In the genomic region with DNA sequence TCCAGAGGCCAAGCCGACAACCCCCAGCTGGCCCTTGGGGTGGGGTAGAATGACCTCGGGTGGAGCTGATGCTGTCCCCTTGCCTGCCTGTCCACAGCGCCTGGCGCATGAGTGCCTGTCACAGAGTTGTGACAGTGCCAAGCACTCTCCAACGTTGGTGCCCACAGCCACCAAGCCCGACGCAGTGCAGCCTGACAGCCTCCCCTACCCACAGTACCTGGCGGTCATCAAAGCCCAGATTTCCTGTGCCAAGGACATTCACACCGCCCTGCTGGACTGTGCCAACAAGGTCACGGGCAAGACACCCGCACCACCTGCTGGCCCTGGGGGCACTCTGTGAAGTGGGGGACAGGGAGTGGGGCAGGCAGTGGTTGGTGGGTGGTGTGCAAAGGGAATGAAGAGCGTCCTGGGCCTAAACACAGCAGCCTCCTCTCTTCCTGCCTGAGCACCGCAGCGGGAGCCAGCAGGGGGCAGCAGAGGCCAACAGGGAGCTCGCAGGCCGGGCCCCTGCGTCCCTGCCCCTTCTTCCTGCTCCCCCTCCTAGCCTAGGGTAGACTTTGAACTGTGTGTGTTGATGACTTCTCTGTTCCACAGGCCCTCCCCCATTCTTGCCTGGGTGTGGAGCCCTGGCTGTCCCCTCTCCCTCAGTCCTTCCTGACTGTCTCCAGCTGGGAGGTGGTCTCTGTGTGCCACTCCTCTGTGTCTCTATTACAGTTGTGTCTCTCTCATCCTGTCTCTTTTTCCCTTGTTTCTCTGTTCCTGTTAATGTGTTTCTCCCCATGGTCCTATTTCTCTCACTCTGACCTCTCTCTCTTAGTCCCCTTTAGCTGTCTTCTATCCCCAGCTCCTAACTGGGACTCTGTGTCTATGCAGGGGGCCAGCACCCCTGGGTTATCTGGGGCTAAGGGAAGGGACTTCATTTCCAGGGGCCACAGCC, we compare ENCODE assay signal across 8 cellular contexts. TPM values are rescaled to one million over a fixed set of nuclear protein-coding genes. Genes with fewer than 3 reads are reported as not detected.
A peak's percentile ranks its signal among the peaks of the same experiment; 100 is the strongest.
DNase-seq lines count a peak whose midpoint lies in the region; ATAC-seq and TF ChIP-seq lines count a peak whose summit lies in the region.

No MANE protein-coding gene starts in this region.

- H3K9me2 ChIP-seq in neural cell (ENCODE audit: insufficient read depth, low read length): no peaks in the 10 kb centered on the region

- no peak for TF ChIP-seq EP300 in neural cell (conservative IDR thresholded peaks at IDR 0.05; ENCODE audit: poor library complexity, severe bottlenecking)

- H3K4me1 ChIP-seq in stomach smooth muscle (ENCODE audit: control insufficient read depth, insufficient read depth, low read length): peaks cover 36% of the 10 kb centered on the region

- no peaks in the 10 kb centered on the region for H3K36me3 ChIP-seq in neural cell (ENCODE audit: insufficient read depth, low read length)
- peaks cover 15 to 19% of the 10 kb centered on the region in 2 donors for H3K36me3 ChIP-seq in stomach smooth muscle (ENCODE audit: control insufficient read depth in 2 of 2, insufficient read depth in 2 of 2, low read length in 2 of 2)

- peak; percentile 48; the same call in 1 of the 2 replicates for TF ChIP-seq POLR2A in Raji (IDR thresholded peaks at IDR 0.05; ENCODE audit: insufficient read depth, low read depth, low read length)

- TF ChIP-seq RAD21 in neural cell (conservative IDR thresholded peaks at IDR 0.05): peak; percentile 78

- no peak overlapping the region for H2AFZ ChIP-seq in neural cell (ENCODE audit: low read depth, low read length)

- no peak overlapping the region for H3K27ac ChIP-seq in neural cell (ENCODE audit: low read length)
- H3K27ac ChIP-seq in stomach smooth muscle (ENCODE audit: low read length): peak overlapping the region; percentile 92

- H3K4me2 ChIP-seq in neural cell (ENCODE audit: low read length): no peak overlapping the region

- no peaks in the 10 kb centered on the region for H3F3A ChIP-seq in neural cell (ENCODE audit: insufficient read depth, low read length, poor library complexity, severe bottlenecking)

- H3K27me3 ChIP-seq in neural cell (ENCODE audit: insufficient read depth, low read depth, low read length): no peaks in the 10 kb centered on the region
- H3K27me3 ChIP-seq in stomach smooth muscle (ENCODE audit: control insufficient read depth in 1 of 2, insufficient read depth in 2 of 2, low read length in 2 of 2): no peaks in the 10 kb centered on the region

- intact Hi-C loops in activated T-helper 2 cell treated with anti-CD3 and anti-CD28 coated beads, Interferon-gamma antibody, Interleukin-2, Interleukin-4, amounts not matched to agents 10 μg/mL and 5 μg/mL and 100 μg/mL, durations not matched to agents 14 hours and 24 hours and 36 hours (cut with micrococcal nuclease): loop anchor here (1.0 to 5.0 kb wide), 2 partner anchors 15 to 135 kb away; a partner anchor contains a TSS

- TF ChIP-seq CTCF in AG09309 (IDR thresholded peaks at IDR 0.05; ENCODE audit: control insufficient read depth, insufficient read depth, low read depth, low read length, missing control alignments): peak; percentile 98
- TF ChIP-seq CTCF in neural cell (IDR thresholded peaks at IDR 0.05; ENCODE audit: poor library complexity, severe bottlenecking): peak; percentile 82

- H3K9me3 Mint-ChIP-seq in activated T-helper 2 cell treated with anti-CD3 and anti-CD28 coated beads, Interferon-gamma antibody, Interleukin-2, Interleukin-4, amounts not matched to agents 10 μg/mL and 5 μg/mL and 100 μg/mL, durations not matched to agents 14 hours and 24 hours and 36 hours: no peaks in the 10 kb centered on the region

- H3K79me2 ChIP-seq in neural cell (replicated peaks; ENCODE audit: insufficient read depth, low read length): peaks cover 3% of the 10 kb centered on the region

- H3K9me3 ChIP-seq in neural cell (ENCODE audit: low read length) (no peaks in the 10 kb centered on the region), stomach smooth muscle (ENCODE audit: control insufficient read depth in 2 of 2, low read length in 2 of 2) (no peaks in the 10 kb centered on the region)

- no peaks in the 10 kb centered on the region for H3K27me3 Mint-ChIP-seq in activated T-helper 2 cell treated with anti-CD3 and anti-CD28 coated beads, Interferon-gamma antibody, Interleukin-2, Interleukin-4, amounts not matched to agents 10 μg/mL and 5 μg/mL and 100 μg/mL, durations not matched to agents 14 hours and 24 hours and 36 hours (ENCODE audit: low read depth)

- H3K27ac Mint-ChIP-seq in activated T-helper 2 cell treated with anti-CD3 and anti-CD28 coated beads, Interferon-gamma antibody, Interleukin-2, Interleukin-4, amounts not matched to agents 10 μg/mL and 5 μg/mL and 100 μg/mL, durations not matched to agents 14 hours and 24 hours and 36 hours: peak overlapping the region; percentile 83

- H3K9ac ChIP-seq in neural cell (ENCODE audit: low read length): no peak overlapping the region
- peak overlapping the region; percentile 36 to 55 for H3K9ac ChIP-seq in stomach smooth muscle (ENCODE audit: low read length in 2 of 2)

- DNase-seq in AG09309 (ENCODE audit: low read depth) (no peak), Kasumi-1 (lab: John Stamatoyannopoulos, UW) (peak; percentile 94 to 96), fibroblast of peridontal ligament (ENCODE audit: extremely low read depth) (peak; percentile 75)
- peak; percentile 87 for DNase-seq in activated T-helper 2 cell treated with anti-CD3 and anti-CD28 coated beads, Interferon-gamma antibody, Interleukin-2, Interleukin-4, amounts not matched to agents 10 μg/mL and 5 μg/mL and 100 μg/mL, durations not matched to agents 14 hours and 24 hours and 36 hours (ENCODE audit: low spot score)

- H4K20me1 ChIP-seq in neural cell (ENCODE audit: insufficient read depth): no peaks in the 10 kb centered on the region

- peaks cover 36% of the 10 kb centered on the region for H3K36me3 Mint-ChIP-seq in activated T-helper 2 cell treated with anti-CD3 and anti-CD28 coated beads, Interferon-gamma antibody, Interleukin-2, Interleukin-4, amounts not matched to agents 10 μg/mL and 5 μg/mL and 100 μg/mL, durations not matched to agents 14 hours and 24 hours and 36 hours (ENCODE audit: low read depth)

- peak; percentile 54 for ATAC-seq in GM19043 (IDR thresholded peaks at IDR 0.05; ENCODE audit: low read depth, unreplicated experiment)

- H3K4me3 ChIP-seq in AG09309 (ENCODE audit: control insufficient read depth, low read depth, low read length): no peak overlapping the region
- no peak overlapping the region for H3K4me3 ChIP-seq in neural cell (ENCODE audit: low read length)
- peak overlapping the region in 1 of 2 donors; percentile 47 for H3K4me3 ChIP-seq in stomach smooth muscle (ENCODE audit: low read length in 2 of 2)

- peaks cover 45% of the 10 kb centered on the region for H3K4me1 Mint-ChIP-seq in activated T-helper 2 cell treated with anti-CD3 and anti-CD28 coated beads, Interferon-gamma antibody, Interleukin-2, Interleukin-4, amounts not matched to agents 10 μg/mL and 5 μg/mL and 100 μg/mL, durations not matched to agents 14 hours and 24 hours and 36 hours (ENCODE audit: low read depth)

- H3K4me3 Mint-ChIP-seq in activated T-helper 2 cell treated with anti-CD3 and anti-CD28 coated beads, Interferon-gamma antibody, Interleukin-2, Interleukin-4, amounts not matched to agents 10 μg/mL and 5 μg/mL and 100 μg/mL, durations not matched to agents 14 hours and 24 hours and 36 hours (ENCODE audit: low read depth): peak overlapping the region; percentile 46

TF ChIP-seq in neural cell, 6 proteins besides CTCF, POLR2A, EP300 and RAD21:
- TF ChIP-seq SMC3 (conservative IDR thresholded peaks at IDR 0.05; ENCODE audit: poor library complexity) (peak; percentile 82), POLR2AphosphoS5 (IDR thresholded peaks at IDR 0.05) (no peak), TAF1 (IDR thresholded peaks at IDR 0.05; ENCODE audit: low read depth) (no peak)

RNA-seq across cellular contexts. Expression of a gene that starts 6.5 kb away (rescaled TPM):
- 32.3 and 34.7 TPM in 2 replicates for total RNA-seq in activated T-helper 2 cell treated with anti-CD3 and anti-CD28 coated beads, Interferon-gamma antibody, Interleukin-2, Interleukin-4, amounts not matched to agents 10 μg/mL and 5 μg/mL and 100 μg/mL, durations not matched to agents 14 hours and 24 hours and 36 hours
- polyA plus RNA-seq in neural cell: 39.5 and 52.1 TPM in 2 replicates
- 23.4 and 28.2 TPM in 2 replicates for polyA minus RNA-seq in neural cell

RNA-seq across cellular contexts. Expression of a gene that starts 6.7 kb away (rescaled TPM):
- 49.5 and 51.1 TPM in 2 replicates for total RNA-seq in activated T-helper 2 cell treated with anti-CD3 and anti-CD28 coated beads, Interferon-gamma antibody, Interleukin-2, Interleukin-4, amounts not matched to agents 10 μg/mL and 5 μg/mL and 100 μg/mL, durations not matched to agents 14 hours and 24 hours and 36 hours
- polyA plus RNA-seq in neural cell: 37.3 and 67.2 TPM in 2 replicates
- 31.1 and 35.8 TPM in 2 replicates for polyA minus RNA-seq in neural cell

RNA-seq across cellular contexts. Expression of a gene that starts 9.0 kb away (rescaled TPM):
- 45.4 and 46.9 TPM in 2 replicates for total RNA-seq in activated T-helper 2 cell treated with anti-CD3 and anti-CD28 coated beads, Interferon-gamma antibody, Interleukin-2, Interleukin-4, amounts not matched to agents 10 μg/mL and 5 μg/mL and 100 μg/mL, durations not matched to agents 14 hours and 24 hours and 36 hours
- polyA plus RNA-seq in neural cell: 0.34 TPM in 1 of 2 replicates, not detected in the other
- 0.24 and 0.35 TPM in 2 replicates for polyA minus RNA-seq in neural cell

RNA-seq across cellular contexts. Expression of a gene that starts 14.8 kb away (rescaled TPM):
- 49.8 and 50.7 TPM in 2 replicates for total RNA-seq in activated T-helper 2 cell treated with anti-CD3 and anti-CD28 coated beads, Interferon-gamma antibody, Interleukin-2, Interleukin-4, amounts not matched to agents 10 μg/mL and 5 μg/mL and 100 μg/mL, durations not matched to agents 14 hours and 24 hours and 36 hours
- polyA plus RNA-seq in neural cell: 14.3 and 23.2 TPM in 2 replicates
- 52.1 and 58.4 TPM in 2 replicates for polyA minus RNA-seq in neural cell

RNA-seq across cellular contexts. Expression of a gene that starts 38.1 kb away (rescaled TPM):
- total RNA-seq in activated T-helper 2 cell treated with anti-CD3 and anti-CD28 coated beads, Interferon-gamma antibody, Interleukin-2, Interleukin-4, amounts not matched to agents 10 μg/mL and 5 μg/mL and 100 μg/mL, durations not matched to agents 14 hours and 24 hours and 36 hours: 2,627 and 2,674 TPM in 2 replicates
- polyA plus RNA-seq in neural cell: 22.6 and 31.0 TPM in 2 replicates
- polyA minus RNA-seq in neural cell: 24.6 and 24.7 TPM in 2 replicates
